20 cellular contexts compared by ENCODE assay signal in genomic region chr2:147934881-147935280, GRCh38.
"Had no signal": no experiment of that assay in that cellular context is flagged by ENCODE, and none has a peak within 500 bp of the region (broad histone marks: within the 10 kb centered on the region; RNA-seq: fewer than 3 reads in every experiment).

No MANE protein-coding gene starts in this region.

- H3K27me3 ChIP-seq: colonic mucosa, foreskin keratinocyte, hepatocyte, neural progenitor cell, ovary had no signal

- H3K4me1 ChIP-seq: colonic mucosa, foreskin keratinocyte, neural progenitor cell had no signal

- H3K9ac ChIP-seq: neural progenitor cell had no signal

- H3K79me2 ChIP-seq: hepatocyte had no signal

- DNase-seq: cerebellar nuclear complex; colonic mucosa; dermis blood vessel endothelial cell; endodermal cell; foreskin keratinocyte; head of caudate nucleus; kidney glomerular epithelial cell; lower lobe of right lung; natural killer cell; nucleus accumbens; ovary; right cardiac atrium; stimulated activated CD4-positive, alpha-beta T cell treated with anti-CD3 and anti-CD28 coated beads, Interleukin-2, amount 100 ng/mL, for 48 hours; stimulated activated naive CD4-positive, alpha-beta T cell treated with Interleukin-2 at 50 U/mL for 16 hours; trophoblast cell had no signal

- ATAC-seq: esophagus mucosa, foreskin keratinocyte, lower lobe of right lung, natural killer cell, right cardiac atrium had no signal

- H3K36me3 ChIP-seq: colonic mucosa, ovary had no signal

- H3K4me2 ChIP-seq: hepatocyte, neural progenitor cell, smooth muscle cell had no signal

- H2AFZ ChIP-seq: hepatocyte, neural progenitor cell had no signal

- H3K9me3 ChIP-seq: colonic mucosa, lower lobe of right lung, ovary had no signal

- H3K4me3 ChIP-seq: colonic mucosa, hepatocyte, lower lobe of right lung, neural progenitor cell, ovary, smooth muscle cell had no signal

- FAIRE-seq: endothelial cell of umbilical vein had no signal

- H3K27ac ChIP-seq: colonic mucosa, foreskin keratinocyte, hepatocyte, lower lobe of right lung, neural progenitor cell, ovary had no signal
